Comparison of ENCODE assay signal across 7 cellular contexts in the genomic region with DNA sequence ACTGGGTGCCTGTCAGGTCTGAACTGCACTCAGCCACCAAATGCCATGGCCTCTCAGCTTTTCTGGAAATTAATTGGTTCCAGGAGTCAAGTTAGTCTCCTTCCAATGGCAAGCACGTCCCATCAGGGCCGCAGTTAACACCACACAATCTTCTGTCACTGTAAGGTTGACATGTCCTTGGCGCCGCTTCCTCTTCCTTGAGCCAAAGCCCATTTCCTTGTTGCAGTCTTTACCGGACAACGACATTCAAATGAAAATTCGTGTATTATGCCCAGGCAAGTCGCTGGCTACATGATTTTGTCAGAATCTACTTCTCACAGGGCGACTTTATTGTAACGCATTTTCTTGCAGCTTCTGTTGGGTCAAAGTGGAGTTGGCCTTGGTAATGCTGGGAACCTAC.
"Had no signal": no experiment of that assay in that cellular context is flagged by ENCODE, and none has a peak within 500 bp of the region (broad histone marks: within the 10 kb centered on the region; RNA-seq: fewer than 3 reads in every experiment).

No MANE protein-coding gene starts in this region.

- ATAC-seq: HepG2 had no signal

- DNase-seq: GOT3, H7, HCEC 1CT, KBM-7 had no signal

- H3K27ac ChIP-seq: HL-60 had no signal

- H3K27ac Mint-ChIP-seq: IgD-negative memory B cell had no signal

- H3K27me3 Mint-ChIP-seq: IgD-negative memory B cell had no signal

- H3K36me3 Mint-ChIP-seq: IgD-negative memory B cell had no signal

- H3K4me3 Mint-ChIP-seq: IgD-negative memory B cell had no signal

- H3K4me1 Mint-ChIP-seq: IgD-negative memory B cell had no signal
